ENCODE assay signal across 26 cellular contexts in the genomic region with DNA sequence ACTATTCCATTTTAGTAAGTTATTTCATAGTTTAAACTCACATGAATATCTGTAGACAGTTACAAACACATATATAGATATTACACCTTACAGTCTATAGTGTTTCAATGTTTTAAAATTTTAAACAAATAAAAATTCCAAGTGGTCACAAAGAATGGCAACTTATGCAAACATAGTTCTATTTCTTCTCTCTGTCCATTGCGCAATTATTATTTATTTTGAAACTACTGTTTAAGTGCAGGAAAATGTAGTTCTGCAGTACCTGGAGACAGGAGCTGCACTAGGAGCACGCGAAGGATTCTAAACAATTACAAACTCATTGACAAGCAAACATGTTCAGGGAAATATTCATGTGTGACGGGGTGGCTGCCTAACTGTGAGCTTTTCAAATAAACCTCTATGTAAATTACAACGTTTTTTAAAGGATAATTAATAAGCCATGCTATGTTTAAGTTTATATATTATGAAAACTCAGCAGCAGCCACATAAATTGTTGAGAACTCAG.
"Had no signal": no experiment of that assay in that cellular context is flagged by ENCODE, and none has a peak within 500 bp of the region (broad histone marks: within the 10 kb centered on the region; RNA-seq: fewer than 3 reads in every experiment).

No MANE protein-coding gene starts in this region.

- H3K9me3 ChIP-seq: ascending aorta, heart left ventricle, lower lobe of right lung, spleen, testis, transverse colon had no signal

- H3K4me1 ChIP-seq: ascending aorta, heart left ventricle, lower lobe of right lung, neural progenitor cell, spleen, testis, transverse colon had no signal

- H3K27ac ChIP-seq: ascending aorta, heart left ventricle, lower lobe of right lung, neural progenitor cell, spleen, testis, transverse colon had no signal

- H2AFZ ChIP-seq: neural progenitor cell had no signal

- ATAC-seq: activated CD4-positive, alpha-beta T cell treated with anti-CD3 and anti-CD28 coated beads for 36 hours; activated CD8-positive, alpha-beta memory T cell treated with anti-CD3 and anti-CD28 coated beads, Interleukin-2, amount 10 ng/mL, durations not matched to agents 7 days and 5 days; activated CD8-positive, alpha-beta T cell treated with anti-CD3 and anti-CD28 coated beads, Interleukin-2, amount 10 ng/mL, durations not matched to agents 7 days and 5 days; activated naive CD4-positive, alpha-beta T cell treated with anti-CD3 and anti-CD28 coated beads, Interleukin-2, amount 50 U/mL, for 72 hours; activated T-cell treated with anti-CD3 and anti-CD28 coated beads, Interleukin-2, amount 50 U/mL, for 72 hours; effector memory CD8-positive, alpha-beta T cell; heart left ventricle; left lobe of liver; natural killer cell; right cardiac atrium had no signal

- H3K36me3 ChIP-seq: ascending aorta, heart left ventricle, lower lobe of right lung, neural progenitor cell, spleen, transverse colon had no signal

- H3K4me3 ChIP-seq: ascending aorta, heart left ventricle, lower lobe of right lung, neural progenitor cell, spleen, testis, transverse colon had no signal

- H3K27me3 ChIP-seq: ascending aorta, heart left ventricle, neural progenitor cell, spleen, testis, transverse colon had no signal

- DNase-seq: activated CD4-positive, alpha-beta T cell treated with anti-CD3 and anti-CD28 coated beads for 36 hours; activated CD4-positive, CD25-positive, alpha-beta regulatory T cell; activated CD8-positive, alpha-beta memory T cell treated with anti-CD3 and anti-CD28 coated beads, Interleukin-2, amount 10 ng/mL, durations not matched to agents 7 days and 5 days; activated CD8-positive, alpha-beta T cell treated with anti-CD3 and anti-CD28 coated beads, Interleukin-2, amount 10 ng/mL, durations not matched to agents 7 days and 5 days; activated naive CD4-positive, alpha-beta T cell; activated T-cell treated with anti-CD3 and anti-CD28 coated beads, Interleukin-2, amount 50 U/mL, for 72 hours; cortex of kidney; effector memory CD8-positive, alpha-beta T cell; erythroblast; foreskin fibroblast; heart left ventricle; hypothalamus; immature natural killer cell; lower lobe of right lung; mesendoderm; natural killer cell; occipital lobe; right cardiac atrium; spleen; stimulated activated naive CD4-positive, alpha-beta T cell; testis; transverse colon had no signal

- H3K9ac ChIP-seq: neural progenitor cell had no signal

- H3K4me2 ChIP-seq: neural progenitor cell had no signal
